Comparison of ENCODE assay signal across 8 cellular contexts in the genomic region with DNA sequence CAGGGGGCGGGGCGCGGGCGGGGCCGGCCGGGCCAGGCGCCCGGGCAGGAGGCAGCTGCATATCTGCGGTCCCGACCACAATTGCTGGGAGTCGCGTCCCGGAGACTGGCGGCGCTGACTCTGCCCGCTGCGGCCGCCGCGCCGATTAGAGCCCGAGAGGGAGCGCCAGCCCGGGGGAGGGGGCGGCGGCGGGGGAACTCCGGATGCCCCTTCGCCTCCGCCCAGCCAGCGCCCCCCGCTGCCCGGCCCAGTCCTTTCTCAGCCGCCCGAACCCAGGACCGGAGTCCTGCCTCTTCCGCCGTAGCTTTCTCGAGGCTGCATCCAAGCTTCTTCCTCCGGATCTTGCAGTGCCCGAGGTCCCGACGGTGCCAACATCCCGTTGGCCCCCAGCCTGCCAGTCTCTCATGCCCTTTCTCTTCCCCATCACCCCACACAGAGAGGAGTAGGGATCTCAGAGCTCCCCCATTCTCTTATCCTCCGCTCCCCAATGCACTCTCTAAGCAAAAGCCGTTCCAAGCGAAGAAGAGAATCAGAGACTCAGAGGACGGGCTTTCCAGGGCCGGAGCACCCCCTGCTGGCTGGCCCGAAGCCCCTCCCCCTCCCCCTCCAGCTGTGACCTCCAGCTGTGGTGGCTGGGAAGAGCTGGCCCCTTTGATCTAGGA. TPM values are rescaled to one million over a fixed set of nuclear protein-coding genes. Genes with fewer than 3 reads are reported as not detected.
DNase-seq lines count a peak whose midpoint lies in the region; ATAC-seq, FAIRE-seq and TF ChIP-seq lines count a peak whose summit lies in the region.

No MANE protein-coding gene starts in this region.

- TF ChIP-seq CTCF in Calu3 (IDR thresholded peaks at IDR 0.05; ENCODE audit: unreplicated experiment) = peak; percentile 43

- BruUV-seq in Calu3 (replicated peaks; lab: Mats Ljungman, UMichigan) = no TSS peak

- peak; percentile 69 for DNase-seq in Calu3
- peak; percentile 74 for DNase-seq in H54 (ENCODE audit: insufficient read length, low spot score)
- DNase-seq in NCI-H1930 (lab: John Stamatoyannopoulos, UW) = peak; percentile 28 to 35
- DNase-seq in activated CD4-positive, CD25-positive, alpha-beta regulatory T cell treated with anti-CD3 and anti-CD28 coated beads, Interleukin-2, amount 50 U/mL, for 72 hours = peak; percentile 55
- DNase-seq in cerebellum (ENCODE audit: low spot score) = peak; percentile 48
- peak; percentile 66 for DNase-seq in kidney glomerular epithelial cell (lab: John Stamatoyannopoulos, UW)
- peak; percentile 20 to 58 for DNase-seq in stimulated activated CD4-positive, alpha-beta T cell treated with anti-CD3 and anti-CD28 coated beads, Interleukin-1b, Interleukin-23, amount 100 ng/mL, for 1 hour (ENCODE audit: low read depth in 2 of 2)

- H3K36me3 Mint-ChIP-seq in Calu3 (ENCODE audit: insufficient read depth, unreplicated experiment) = peaks cover 6% of the 10 kb centered on the region

- peak; percentile 54; the same call in 1 of the 2 replicates for TF ChIP-seq POLR2A in H54 (IDR thresholded peaks at IDR 0.05; ENCODE audit: low read depth, low read length)

- H3K27me3 Mint-ChIP-seq in Calu3 (ENCODE audit: unreplicated experiment) = peaks cover 58% of the 10 kb centered on the region

- intact Hi-C loops in Calu3 (cut with micrococcal nuclease; ENCODE audit: unreplicated experiment) = no loop called here

- no peak for FAIRE-seq in H54 (lab: Jason Lieb, UNC)

- peak overlapping the region; percentile 40 for H3K27ac Mint-ChIP-seq in Calu3 (ENCODE audit: unreplicated experiment)

- H3K4me3 Mint-ChIP-seq in Calu3 (ENCODE audit: low read depth, unreplicated experiment) = peak overlapping the region; percentile 85

- H3K9me3 Mint-ChIP-seq in Calu3 (ENCODE audit: low read depth, unreplicated experiment) = no peaks in the 10 kb centered on the region

- CTCF ChIA-PET in Calu3 (lab: Charles Lee) = interaction anchor here (0.7 to 2.4 kb wide), 11 partner anchors 15 to 291 kb away, joined by 3 to 15 read pairs (median 5); partner anchors contain the start of genes AAAS and MYG1

- ATAC-seq in GM18873 (IDR thresholded peaks at IDR 0.05; ENCODE audit: low FRiP score, unreplicated experiment) = no peak

- H3K4me1 Mint-ChIP-seq in Calu3 (ENCODE audit: low read depth, unreplicated experiment) = no peaks in the 10 kb centered on the region

RNA-seq across cellular contexts. Expression of gene SP7, which starts 8.8 kb away (rescaled TPM):
- total RNA-seq in Calu3 (2022) = not detected in 2 replicates
- total RNA-seq in cerebellum = not detected

RNA-seq across cellular contexts. Expression of gene AAAS, which starts 23.5 kb away (rescaled TPM):
- total RNA-seq in Calu3 (2022) (31.0 and 33.6 TPM in 2 replicates), cerebellum (34.9 TPM)

RNA-seq across cellular contexts. Expression of gene SP1, which starts 35.0 kb away (rescaled TPM):
- total RNA-seq in Calu3 (2022) (52.5 and 58.0 TPM in 2 replicates), cerebellum (27.0 TPM)

RNA-seq across cellular contexts. Expression of gene MYG1, which starts 45.5 kb away (rescaled TPM):
- 29.7 and 32.4 TPM in 2 replicates for total RNA-seq in Calu3 (2022)
- total RNA-seq in cerebellum = 20.7 TPM

RNA-seq across cellular contexts. Expression of gene PFDN5, which starts 49.6 kb away (rescaled TPM):
- 178 and 185 TPM in 2 replicates for total RNA-seq in Calu3 (2022)
- total RNA-seq in cerebellum = 236 TPM
